ENCODE assay signal across 2 cellular contexts in genomic region chr2:43077876-43078275, GRCh38.
TF ChIP-seq lines count a peak whose summit lies in the region.

No MANE protein-coding gene starts in this region.

TF ChIP-seq in A549, 52 proteins besides CTCF, POLR2A, EP300 and RAD21 (continued from another document):
- TF ChIP-seq REST (IDR thresholded peaks at IDR 0.05) = no peak
- no peak for TF ChIP-seq JUNB (IDR thresholded peaks at IDR 0.05)
- no peak for TF ChIP-seq EHF (CRISPR knock-in tag; IDR thresholded peaks at IDR 0.05)
- no peak for TF ChIP-seq RFX5 (IDR thresholded peaks at IDR 0.05)
- TF ChIP-seq ATOH8 (CRISPR knock-in tag; IDR thresholded peaks at IDR 0.05; ENCODE audit: low read depth) = no peak
- TF ChIP-seq NR3C1 (IDR thresholded peaks at IDR 0.05) = no peak

TF ChIP-seq in IMR-90, 13 proteins besides CTCF, POLR2A, EP300 and RAD21 (continued from another document):
- no peak for TF ChIP-seq MAZ (IDR thresholded peaks at IDR 0.05; ENCODE audit: borderline replicate concordance, low read depth, low read length)
- TF ChIP-seq MAFK (IDR thresholded peaks at IDR 0.05; ENCODE audit: low read depth, low read length) = no peak
- TF ChIP-seq BHLHE40 (IDR thresholded peaks at IDR 0.05; ENCODE audit: low read depth, low read length) = no peak
TF ChIP-seq in IMR-90: peak in this region for 0.
